ENCODE assay signal across 8 cellular contexts in the genomic region with DNA sequence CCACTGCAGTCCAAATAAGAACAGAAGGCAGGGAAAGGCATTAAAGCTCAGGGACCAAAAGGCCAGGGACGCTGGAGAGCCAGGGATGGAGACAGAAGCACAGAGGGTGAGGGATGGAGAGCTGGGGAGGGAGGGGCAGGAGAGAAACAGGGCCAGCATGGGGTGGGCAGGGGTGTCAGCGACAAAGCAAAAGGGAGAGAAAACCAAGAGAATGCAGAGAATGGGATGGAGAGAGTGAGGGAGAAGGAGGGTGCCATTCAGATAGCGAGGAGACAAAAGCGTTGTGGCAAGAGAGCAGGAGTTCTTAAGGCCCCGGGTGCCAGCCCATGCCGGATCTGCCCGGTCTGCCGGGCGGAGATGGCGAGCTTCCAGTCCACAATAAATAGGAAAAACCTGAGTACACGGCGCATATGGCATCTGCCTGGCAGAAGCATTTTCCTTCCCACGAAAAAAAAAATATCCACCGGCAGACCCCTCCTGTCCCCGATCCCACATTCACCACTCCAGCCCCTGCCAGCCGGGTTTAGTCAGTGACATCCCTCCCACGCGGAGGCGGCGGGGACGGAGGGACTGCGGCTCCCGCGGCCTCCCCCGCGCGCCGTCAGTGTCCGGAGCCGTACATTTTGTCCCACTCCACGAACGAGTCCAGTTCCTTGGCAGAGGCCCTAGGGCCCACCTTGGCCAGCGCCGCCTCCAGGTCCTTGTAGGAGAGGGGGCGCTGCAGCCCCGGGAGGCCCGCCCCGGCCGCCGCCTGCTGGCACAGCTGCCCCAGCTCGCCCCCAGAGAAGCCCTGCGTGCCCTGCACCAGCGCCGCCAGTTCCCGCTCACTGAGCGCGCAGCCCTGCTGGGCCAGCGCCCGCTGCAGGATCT. TPM values are rescaled to one million over a fixed set of nuclear protein-coding genes. Genes with fewer than 3 reads are reported as not detected.
DNase-seq lines count a peak whose midpoint lies in the region; TF ChIP-seq lines count a peak whose summit lies in the region.

No MANE protein-coding gene starts in this region.

- no peaks in the 10 kb centered on the region for H3K27me3 ChIP-seq in colonic mucosa
- H3K27me3 ChIP-seq in mucosa of stomach (ENCODE audit: control insufficient read depth, insufficient read depth, low read length) = no peaks in the 10 kb centered on the region

- H3K9ac ChIP-seq in colonic mucosa (ENCODE audit: low read depth in 2 of 2, low read length in 2 of 2) = peak overlapping the region in 1 of 2 donors; percentile 30
- H3K9ac ChIP-seq in mucosa of stomach (ENCODE audit: low read length) = peak overlapping the region; percentile 78

- H3K36me3 ChIP-seq in colonic mucosa (no peaks in the 10 kb centered on the region), mucosa of stomach (ENCODE audit: control insufficient read depth, insufficient read depth, low read length) (no peaks in the 10 kb centered on the region)

- no peak for TF ChIP-seq CTCF in colonic mucosa (IDR thresholded peaks at IDR 0.05)

- peak overlapping the region; percentile 28 for H3K4me3 ChIP-seq in colonic mucosa
- peak overlapping the region; percentile 39 for H3K4me3 ChIP-seq in mucosa of stomach (ENCODE audit: low read length)

- intact Hi-C loops in colonic mucosa (cut with DNase I) = loop anchor here (5.0 kb wide), 2 partner anchors 298 to 398 kb away; a partner anchor contains a TSS

- no peaks in the 10 kb centered on the region for H3K9me3 ChIP-seq in colonic mucosa
- no peaks in the 10 kb centered on the region for H3K9me3 ChIP-seq in mucosa of stomach (ENCODE audit: control insufficient read depth, low read length)

- DNase-seq in NCI-H82 (lab: John Stamatoyannopoulos, UW) (peak; percentile 49), NCI-H82 treated with DMSO at 0.1 percent for 48 hours (lab: John Stamatoyannopoulos, UW; ENCODE audit: unreplicated experiment) (no peak), NCI-H526 treated with DMSO at 0.1 percent for 48 hours (lab: John Stamatoyannopoulos, UW) (peak; percentile 16), colonic mucosa (peak; percentile 55), iPS-NIHi11 (ENCODE audit: low spot score) (no peak), amniotic stem cell (lab: John Stamatoyannopoulos, UW) (no peak)
- DNase-seq in effector CD4-positive, alpha-beta T cell = no peak

- H3K4me1 ChIP-seq in colonic mucosa = no peaks in the 10 kb centered on the region
- H3K4me1 ChIP-seq in mucosa of stomach (ENCODE audit: control insufficient read depth, insufficient read depth, low read length) = peaks cover 22% of the 10 kb centered on the region

- no peak overlapping the region for H3K27ac ChIP-seq in colonic mucosa

RNA-seq across cellular contexts. Expression of a gene that starts 28.4 kb away (rescaled TPM):
- total RNA-seq in colonic mucosa = under 1 TPM; 0.30 to 0.35 TPM

Comparison
In these comparisons a context has a peak if more than half of its experiments do, and no peak if none do; other contexts are left out.
1. DNase-seq: peak in NCI-H82 (single experiment), NCI-H526 treated with DMSO at 0.1 percent for 48 hours (single experiment) and colonic mucosa (single experiment); none in NCI-H82 treated with DMSO at 0.1 percent for 48 hours (single experiment), iPS-NIHi11 (single experiment), amniotic stem cell (single experiment) and effector CD4-positive, alpha-beta T cell (single experiment).